Comparison of ENCODE assay signal across 8 cellular contexts in genomic region chr2:130372055-130372832, GRCh38. TPM values are rescaled to one million over a fixed set of nuclear protein-coding genes. Genes with fewer than 3 reads are reported as not detected.
DNase-seq lines count a peak whose midpoint lies in the region; ATAC-seq and TF ChIP-seq lines count a peak whose summit lies in the region.

No MANE protein-coding gene starts in this region.

- H3K36me3 ChIP-seq in neuron (ENCODE audit: insufficient read depth, low read length), result peaks cover 2% of the 10 kb centered on the region

- H3K4me3 ChIP-seq in neuron (ENCODE audit: low read length), result peak overlapping the region; percentile 55

- peak; percentile 82 for TF ChIP-seq CTCF in foreskin keratinocyte (conservative IDR thresholded peaks at IDR 0.05)

- H3K27me3 ChIP-seq in foreskin keratinocyte (no peaks in the 10 kb centered on the region), neuron (ENCODE audit: insufficient read depth, low read length) (no peaks in the 10 kb centered on the region)

- ATAC-seq in GM21367 (IDR thresholded peaks at IDR 0.05; ENCODE audit: unreplicated experiment) (peak; percentile 53), foreskin keratinocyte (peak; percentile 89)

- H3K4me1 ChIP-seq in foreskin keratinocyte (no peaks in the 10 kb centered on the region), neuron (ENCODE audit: insufficient read depth, low read length) (peaks cover 5% of the 10 kb centered on the region)

- H3K27ac ChIP-seq in foreskin keratinocyte, result no peak overlapping the region
- peak overlapping the region; percentile 83 for H3K27ac ChIP-seq in substantia nigra (ENCODE audit: low read depth, low read length, poor library complexity, severe bottlenecking)

- H2AFZ ChIP-seq in neuron (ENCODE audit: low read depth, low read length), result peak overlapping the region; percentile 89

- peaks cover 5% of the 10 kb centered on the region for H3K9me3 ChIP-seq in neuron (ENCODE audit: low read length)

- DNase-seq in DMS153 treated with DMSO at 0.1 percent for 48 hours (lab: John Stamatoyannopoulos, UW; ENCODE audit: unreplicated experiment) (peak; percentile 84), HT-29 (ENCODE audit: low spot score) (peak; percentile 90), RPMI8226 (peak; percentile 92), activated gamma-delta T cell (lab: John Stamatoyannopoulos, UW) (peak; percentile 61), foreskin keratinocyte (peak in 1 of 2 donors; percentile 58), substantia nigra (lab: John Stamatoyannopoulos, UW) (peak; percentile 22 to 92 (median 78))

RNA-seq across cellular contexts. Expression of gene PTPN18, which starts 16.4 kb away (rescaled TPM):
- 67.5 and 76.0 TPM in 2 replicates for total RNA-seq in HT-29 (2014; rRNA removed; shearing (Covaris generic))
- 16.3 and 18.8 TPM in 2 replicates for total RNA-seq in foreskin keratinocyte
- 14.4 and 14.6 TPM in 2 replicates for polyA plus RNA-seq in foreskin keratinocyte

RNA-seq across cellular contexts. Expression of gene IMP4, which starts 29.5 kb away (rescaled TPM):
- 170 and 172 TPM in 2 replicates for total RNA-seq in HT-29 (2014; rRNA removed; shearing (Covaris generic))
- total RNA-seq in foreskin keratinocyte, result 107 and 120 TPM in 2 replicates
- 135 and 142 TPM in 2 replicates for polyA plus RNA-seq in foreskin keratinocyte
